In genomic region chr10:114420811-114421485, GRCh38 we compare ENCODE assay signal across 20 cellular contexts. TPM values are rescaled to one million over a fixed set of nuclear protein-coding genes. Genes with fewer than 3 reads are reported as not detected.
A peak's percentile ranks its signal among the peaks of the same experiment; 100 is the strongest.
DNase-seq lines count a peak whose midpoint lies in the region; ATAC-seq lines count a peak whose summit lies in the region.
"Had no signal": no experiment of that assay in that cellular context is flagged by ENCODE, and none has a peak within 500 bp of the region (broad histone marks: within the 10 kb centered on the region; RNA-seq: fewer than 3 reads in every experiment).

No MANE protein-coding gene starts in this region.

- WGBS in mesenchymal stem cell: 64% methylated on average over 4 of the region's 4 CpGs

- peaks cover 8 to 53% of the 10 kb centered on the region in 2 experiments for H3K27me3 ChIP-seq in mesenchymal stem cell (ENCODE audit: control insufficient read depth in 1 of 2, insufficient read depth in 1 of 2, low read length in 2 of 2)

- no peak overlapping the region for H2AFZ ChIP-seq in mesenchymal stem cell (ENCODE audit: low read depth, low read length)

- H2BK12ac ChIP-seq in mesenchymal stem cell (ENCODE audit: low read length in 2 of 2): no peak overlapping the region

- H2BK120ac ChIP-seq in mesenchymal stem cell (ENCODE audit: low read depth, low read length): no peak overlapping the region

- H3K9me3 ChIP-seq in mesenchymal stem cell (ENCODE audit: control insufficient read depth, low read length): peaks cover 6% of the 10 kb centered on the region
- H3K9me3 ChIP-seq: HAP-1, neutrophil, SK-N-SH had no signal

- H3K79me1 ChIP-seq in mesenchymal stem cell (replicated peaks; ENCODE audit: low read length, poor library complexity, severe bottlenecking): no peaks in the 10 kb centered on the region

- no peak overlapping the region for H2AK5ac ChIP-seq in mesenchymal stem cell (ENCODE audit: low read length, severe bottlenecking)

- H3K4me1 ChIP-seq in mesenchymal stem cell (ENCODE audit: control insufficient read depth, insufficient read depth, low read depth, low read length): peaks cover 1% of the 10 kb centered on the region

- no peak overlapping the region for H3K27ac ChIP-seq in mesenchymal stem cell (ENCODE audit: low read length, poor library complexity, severe bottlenecking)
- H3K27ac ChIP-seq: neutrophil had no signal

- no peak overlapping the region for H3K4ac ChIP-seq in mesenchymal stem cell (ENCODE audit: low read depth in 1 of 2, low read length in 2 of 2)

- H4K91ac ChIP-seq in mesenchymal stem cell (ENCODE audit: low read length): no peak overlapping the region

- no peaks in the 10 kb centered on the region for H3K36me3 ChIP-seq in mesenchymal stem cell (ENCODE audit: control insufficient read depth in 1 of 2, insufficient read depth in 2 of 2, low read depth in 1 of 2, low read length in 2 of 2)
- H3K36me3 ChIP-seq: HAP-1, neutrophil had no signal

- ATAC-seq in GM19351 (IDR thresholded peaks at IDR 0.05; ENCODE audit: unreplicated experiment): peak; percentile 95
- peak; percentile 97 for ATAC-seq in HG03175 (IDR thresholded peaks at IDR 0.05; ENCODE audit: unreplicated experiment)
- no peak for ATAC-seq in left lobe of liver
- ATAC-seq: left cardiac atrium had no signal

- no peak overlapping the region for H3K4me3 ChIP-seq in mesenchymal stem cell (ENCODE audit: insufficient read depth in 1 of 2, low read depth in 1 of 2, low read length in 2 of 2)
- H3K4me3 ChIP-seq: HAP-1 had no signal

- no peak overlapping the region for H3K23ac ChIP-seq in mesenchymal stem cell (ENCODE audit: low read length in 2 of 2)

- H3K4me2 ChIP-seq in mesenchymal stem cell (ENCODE audit: low read length, poor library complexity, severe bottlenecking): no peak overlapping the region
- H3K4me2 ChIP-seq: SK-N-SH had no signal

- no peak overlapping the region for H4K8ac ChIP-seq in mesenchymal stem cell (ENCODE audit: low read length)

- H3K18ac ChIP-seq in mesenchymal stem cell (ENCODE audit: low read depth in 1 of 2, low read length in 2 of 2): no peak overlapping the region

- no peak overlapping the region for H2BK5ac ChIP-seq in mesenchymal stem cell (ENCODE audit: low read depth, low read length, poor library complexity, severe bottlenecking)

- peak; percentile 41 for DNase-seq in SW480 (ENCODE audit: low spot score)
- DNase-seq in mesenchymal stem cell: peak; percentile 10
- DNase-seq in NCI-H510A (lab: John Stamatoyannopoulos, UW): no peak
- no peak for DNase-seq in left lobe of liver (ENCODE audit: low spot score)
- no peak for DNase-seq in AG08395 (ENCODE audit: low spot score)
- no peak for DNase-seq in NAMALWA (ENCODE audit: low spot score)
- DNase-seq: activated CD4-positive, alpha-beta T cell treated with anti-CD3 and anti-CD28 coated beads, Interleukin-2, amount 10 ng/mL, durations not matched to agents 24 days and 14 days; activated naive CD4-positive, alpha-beta T cell treated with anti-CD3 and anti-CD28 coated beads for 36 hours; amniotic stem cell; glutamatergic neuron; left cardiac atrium; MM.1S; NCI-H1436; NCI-H2107; NCI-H510A treated with DMSO at 0.1 percent for 48 hours; SK-N-SH had no signal

- no peak overlapping the region for H3K9ac ChIP-seq in mesenchymal stem cell (ENCODE audit: low read length)
- H3K9ac ChIP-seq: SK-N-SH had no signal

- no peak overlapping the region for H3K14ac ChIP-seq in mesenchymal stem cell (ENCODE audit: low read length in 2 of 2)

- no peak overlapping the region for H2BK15ac ChIP-seq in mesenchymal stem cell (ENCODE audit: low read depth, poor library complexity, severe bottlenecking)

RNA-seq across cellular contexts. Expression of gene AFAP1L2, which starts 16.6 kb away (rescaled TPM):
- polyA plus RNA-seq in mesenchymal stem cell (2013, experiment 1 of 2): 60.2 TPM
- polyA plus RNA-seq in mesenchymal stem cell (2013, experiment 2 of 2): 57.6 TPM
- total RNA-seq in left lobe of liver: 1.3 TPM

Comparison
In these comparisons a context has a peak if more than half of its experiments do, and no peak if none do; other contexts are left out.
1. DNase-seq: peak in SW480 (single experiment) and mesenchymal stem cell (single experiment); none in NCI-H510A (single experiment), left lobe of liver (single experiment), AG08395 (single experiment) and NAMALWA (single experiment).